Comparison of ENCODE assay signal across 26 cellular contexts in genomic region chr7:21670496-21670895, GRCh38.
"Had no signal": no experiment of that assay in that cellular context is flagged by ENCODE, and none has a peak within 500 bp of the region (broad histone marks: within the 10 kb centered on the region; RNA-seq: fewer than 3 reads in every experiment).

No MANE protein-coding gene starts in this region.

- H3K4me1 ChIP-seq: colonic mucosa, esophagus muscularis mucosa, foreskin keratinocyte, gastroesophageal sphincter, heart left ventricle, left lung, lower lobe of right lung had no signal

- ATAC-seq: foreskin keratinocyte; gastroesophageal sphincter; heart left ventricle; left cardiac atrium; left lung; left ventricle myocardium superior; lower lobe of right lung; mucosa of descending colon; naive thymus-derived CD8-positive, alpha-beta T cell had no signal

- FAIRE-seq: endothelial cell of umbilical vein, frontal cortex, islet of Langerhans, keratinocyte had no signal

- H3K27ac ChIP-seq: colonic mucosa, dorsolateral prefrontal cortex, esophagus muscularis mucosa, foreskin keratinocyte, gastroesophageal sphincter, heart left ventricle, hepatocyte, left lung, lower lobe of right lung had no signal

- H3K27me3 ChIP-seq: colonic mucosa, dorsolateral prefrontal cortex, esophagus muscularis mucosa, foreskin keratinocyte, gastroesophageal sphincter, heart left ventricle, hepatocyte, left lung had no signal

- H3K79me2 ChIP-seq: hepatocyte had no signal

- H3K4me1 Mint-ChIP-seq: immature natural killer cell; mesothelial cell of epicardium; naive thymus-derived CD8-positive, alpha-beta T cell had no signal

- H2AFZ ChIP-seq: hepatocyte had no signal

- H3K9me3 Mint-ChIP-seq: mesothelial cell of epicardium; naive B cell; naive thymus-derived CD8-positive, alpha-beta T cell had no signal

- H3K4me2 ChIP-seq: hepatocyte had no signal

- H3K4me3 Mint-ChIP-seq: immature natural killer cell; mesothelial cell of epicardium; naive B cell; naive thymus-derived CD8-positive, alpha-beta T cell had no signal

- H3K27ac Mint-ChIP-seq: immature natural killer cell; mesothelial cell of epicardium; naive thymus-derived CD8-positive, alpha-beta T cell had no signal

- H3K9me3 ChIP-seq: colonic mucosa, esophagus muscularis mucosa, gastroesophageal sphincter, heart left ventricle, left lung, lower lobe of right lung, mucosa of descending colon had no signal

- H3K27me3 Mint-ChIP-seq: naive thymus-derived CD8-positive, alpha-beta T cell had no signal

- DNase-seq: colonic mucosa; cortex of kidney; dermis blood vessel endothelial cell; dorsolateral prefrontal cortex; effector CD4-positive, alpha-beta T cell; effector memory CD4-positive, alpha-beta T cell; foreskin keratinocyte; heart left ventricle; hypothalamus; immature natural killer cell; left cardiac atrium; left lung; left ventricle myocardium superior; lower lobe of right lung; mesenchymal stem cell; mucosa of descending colon; naive B cell; naive thymus-derived CD8-positive, alpha-beta T cell had no signal

- H3K4me3 ChIP-seq: colonic mucosa, dorsolateral prefrontal cortex, esophagus muscularis mucosa, gastroesophageal sphincter, heart left ventricle, hepatocyte, left lung, lower lobe of right lung, mucosa of descending colon had no signal

- H3K36me3 ChIP-seq: colonic mucosa, esophagus muscularis mucosa, gastroesophageal sphincter, heart left ventricle, left lung, lower lobe of right lung had no signal

- H3K36me3 Mint-ChIP-seq: immature natural killer cell; mesothelial cell of epicardium; naive B cell; naive thymus-derived CD8-positive, alpha-beta T cell had no signal
